10 cellular contexts compared by ENCODE assay signal in genomic region chr21:27759091-27759659, GRCh38.
DNase-seq lines count a peak whose midpoint lies in the region; ATAC-seq and TF ChIP-seq lines count a peak whose summit lies in the region.
"Had no signal": no experiment of that assay in that cellular context is flagged by ENCODE, and none has a peak within 500 bp of the region (broad histone marks: within the 10 kb centered on the region; RNA-seq: fewer than 3 reads in every experiment).

No MANE protein-coding gene starts in this region.

- H3K9me3 Mint-ChIP-seq in endodermal cell, result peaks cover 7% of the 10 kb centered on the region
- H3K9me3 Mint-ChIP-seq: dendritic cell treated with granulocyte-macrophage colony-stimulating factor and Interleukin-4, amounts not matched to agents 40 ng/mL and 50 ng/mL, for 4 days had no signal

- no peaks in the 10 kb centered on the region for H3K27me3 Mint-ChIP-seq in endodermal cell (ENCODE audit: insufficient read depth)
- H3K27me3 Mint-ChIP-seq: dendritic cell treated with granulocyte-macrophage colony-stimulating factor and Interleukin-4, amounts not matched to agents 40 ng/mL and 50 ng/mL, for 4 days had no signal

- CTCF ChIA-PET in BJ (lab: Yijun Ruan, JAX), result no interaction called here

- peak; percentile 54 for TF ChIP-seq CTCF in BJ (IDR thresholded peaks at IDR 0.05; ENCODE audit: insufficient read depth, low read depth, low read length)
- peak; percentile 74 for TF ChIP-seq CTCF in endodermal cell (conservative IDR thresholded peaks at IDR 0.05)

- no peak for ATAC-seq in HG03280 (IDR thresholded peaks at IDR 0.05; ENCODE audit: unreplicated experiment)
- ATAC-seq: activated CD8-positive, alpha-beta T cell treated with anti-CD3 and anti-CD28 coated beads, Interleukin-2, amount 10 ng/mL, durations not matched to agents 7 days and 5 days had no signal

- H3K4me3 ChIP-seq in BJ (ENCODE audit: low read depth, low read length) (no peak overlapping the region), endodermal cell (ENCODE audit: low read length) (no peak overlapping the region)

- H3K27ac Mint-ChIP-seq in endodermal cell, result no peak overlapping the region
- H3K27ac Mint-ChIP-seq: activated CD8-positive, alpha-beta T cell treated with anti-CD3 and anti-CD28 coated beads, Interleukin-2, amount 10 ng/mL, durations not matched to agents 7 days and 5 days; dendritic cell treated with granulocyte-macrophage colony-stimulating factor and Interleukin-4, amounts not matched to agents 40 ng/mL and 50 ng/mL, for 4 days had no signal

- H3K4me3 Mint-ChIP-seq in endodermal cell, result no peak overlapping the region
- H3K4me3 Mint-ChIP-seq: activated CD8-positive, alpha-beta T cell treated with anti-CD3 and anti-CD28 coated beads, Interleukin-2, amount 10 ng/mL, durations not matched to agents 7 days and 5 days; dendritic cell treated with granulocyte-macrophage colony-stimulating factor and Interleukin-4, amounts not matched to agents 40 ng/mL and 50 ng/mL, for 4 days had no signal

- no peak overlapping the region for H3K27ac ChIP-seq in endodermal cell (ENCODE audit: low read depth, low read length)

- no peak overlapping the region for H3K9ac ChIP-seq in endodermal cell (ENCODE audit: extremely low read depth, low read length, poor library complexity, severe bottlenecking)

- H3K27me3 ChIP-seq in BJ (ENCODE audit: control insufficient read depth, insufficient read depth, low read length) (no peaks in the 10 kb centered on the region), endodermal cell (ENCODE audit: control insufficient read depth, insufficient read depth, low read length, poor library complexity, severe bottlenecking) (no peaks in the 10 kb centered on the region)

- POLR2A ChIA-PET in BJ (lab: Charles Lee), result no interaction called here

- H3K36me3 ChIP-seq in BJ (ENCODE audit: control insufficient read depth, insufficient read depth, low read length) (no peaks in the 10 kb centered on the region), endodermal cell (ENCODE audit: control insufficient read depth, insufficient read depth, low read length) (no peaks in the 10 kb centered on the region)

- H3K4me1 Mint-ChIP-seq in endodermal cell, result peaks cover 6% of the 10 kb centered on the region

- whole genome bisulfite sequencing in endodermal cell (ENCODE audit: insufficient coverage in 1 of 2, insufficient read length in 1 of 2), 2 experiments, result 84 to 87% methylated on average over 8 to 11 of the region's 11 CpGs

- H3K36me3 Mint-ChIP-seq in endodermal cell (ENCODE audit: low read depth), result no peaks in the 10 kb centered on the region

- DNase-seq in BJ (ENCODE audit: low read depth), result no peak
- peak; percentile 25 for DNase-seq in M059J (ENCODE audit: low read depth)
- peak; percentile 72 for DNase-seq in endodermal cell
- DNase-seq in medulla oblongata (ENCODE audit: extremely low spot score), result peak; percentile 60
- no peak for DNase-seq in NCI-H2227 (lab: John Stamatoyannopoulos, UW; ENCODE audit: unreplicated experiment)
- no peak for DNase-seq in GM19238 (ENCODE audit: insufficient read length, low spot score)
- DNase-seq in DMS114 treated with DMSO at 0.1 percent for 48 hours (lab: John Stamatoyannopoulos, UW; ENCODE audit: unreplicated experiment), result no peak
- DNase-seq: activated CD8-positive, alpha-beta T cell treated with anti-CD3 and anti-CD28 coated beads, Interleukin-2, amount 10 ng/mL, durations not matched to agents 7 days and 5 days had no signal

- H3K4me1 ChIP-seq in endodermal cell (ENCODE audit: control insufficient read depth, insufficient read depth, low read length), result no peaks in the 10 kb centered on the region

- peaks cover 7% of the 10 kb centered on the region for H3K9me3 ChIP-seq in endodermal cell (ENCODE audit: control insufficient read depth, low read length)

Comparison
In these comparisons a context has a peak if more than half of its experiments do, and no peak if none do; other contexts are left out.
1. DNase-seq: peak in M059J (single experiment), endodermal cell (single experiment) and medulla oblongata (single experiment); none in BJ (single experiment), NCI-H2227 (single experiment), GM19238 (single experiment) and DMS114 treated with DMSO at 0.1 percent for 48 hours (single experiment).